Comparison of ENCODE assay signal across 1 cellular context in genomic region chr12:63897931-63898330, GRCh38.
TF ChIP-seq lines count a peak whose summit lies in the region.

No MANE protein-coding gene starts in this region.

TF ChIP-seq in H1, 55 proteins besides CTCF, POLR2A, EP300 and RAD21 (continued from another document):
- TF ChIP-seq CHD7 (IDR thresholded peaks at IDR 0.05; ENCODE audit: insufficient replicate concordance, low read length), result no peak
- TF ChIP-seq CEBPB (IDR thresholded peaks at IDR 0.05; ENCODE audit: low read depth, low read length), result no peak
- TF ChIP-seq POLR2AphosphoS5 (IDR thresholded peaks at IDR 0.05; ENCODE audit: low read depth, low read length), result no peak
- no peak for TF ChIP-seq BACH1 (IDR thresholded peaks at IDR 0.05; ENCODE audit: low read length)
- TF ChIP-seq KDM4A (IDR thresholded peaks at IDR 0.05; ENCODE audit: low read depth, low read length, severe bottlenecking), result no peak
